In genomic region chr1:102185260-102185659, GRCh38 we compare ENCODE assay signal across 7 cellular contexts.
"Had no signal": no experiment of that assay in that cellular context is flagged by ENCODE, and none has a peak within 500 bp of the region (broad histone marks: within the 10 kb centered on the region; RNA-seq: fewer than 3 reads in every experiment).

No MANE protein-coding gene starts in this region.

- FAIRE-seq: HTR-8/SVneo, K562 had no signal

- H3K4me2 ChIP-seq: KMS-11 had no signal

- H3K4me3 ChIP-seq: K562 had no signal

- ATAC-seq: K562 had no signal

- H3K27ac ChIP-seq: HL-60, KMS-11 had no signal

- DNase-seq: IMR-90, KBM-7, KG1 had no signal

- H3K9ac ChIP-seq: KMS-11 had no signal
